Comparison of ENCODE assay signal across 10 cellular contexts in the genomic region with DNA sequence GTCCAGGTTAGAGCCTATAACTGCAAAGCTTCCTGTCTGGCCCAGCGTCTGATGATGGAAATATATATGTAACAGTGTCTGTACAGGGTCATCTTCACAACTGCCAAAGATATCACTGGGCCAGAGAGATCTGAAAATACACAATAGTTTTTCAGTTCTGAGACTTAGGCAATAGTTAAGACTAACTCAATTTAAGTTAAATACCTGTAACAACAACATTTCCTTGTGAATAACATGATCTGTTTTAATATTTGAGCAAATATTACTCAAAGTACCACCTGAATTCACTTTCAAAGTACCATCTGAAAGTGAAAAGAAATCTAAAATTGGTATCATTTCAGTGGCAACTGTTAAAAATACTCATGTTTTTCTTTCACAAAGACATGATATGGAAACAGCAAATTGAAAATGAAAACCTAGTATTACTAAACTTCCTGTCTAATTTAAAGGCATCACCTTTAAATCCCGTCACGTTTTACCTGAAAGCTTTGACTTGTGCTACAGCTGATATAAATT. TPM values are rescaled to one million over a fixed set of nuclear protein-coding genes. Genes with fewer than 3 reads are reported as not detected.
DNase-seq lines count a peak whose midpoint lies in the region; ATAC-seq and TF ChIP-seq lines count a peak whose summit lies in the region.
"Had no signal": no experiment of that assay in that cellular context is flagged by ENCODE, and none has a peak within 500 bp of the region (broad histone marks: within the 10 kb centered on the region; RNA-seq: fewer than 3 reads in every experiment).

No MANE protein-coding gene starts in this region.

- H3K4me1 Mint-ChIP-seq in Caco-2 (ENCODE audit: low read depth, unreplicated experiment) = no peaks in the 10 kb centered on the region

- H3K27ac Mint-ChIP-seq in Caco-2 (ENCODE audit: unreplicated experiment) = no peak overlapping the region

- H3K4me3 Mint-ChIP-seq in Caco-2 (ENCODE audit: unreplicated experiment) = no peak overlapping the region

- H3K36me3 ChIP-seq in GM06990 (ENCODE audit: control insufficient read depth, insufficient read depth, low read length) = peaks cover 1% of the 10 kb centered on the region
- peaks cover 0 to 13% of the 10 kb centered on the region in 2 donors for H3K36me3 ChIP-seq in adrenal gland (replicated peaks in 1 of 2)
- no peaks in the 10 kb centered on the region for H3K36me3 ChIP-seq in Caco-2 (ENCODE audit: control insufficient read depth, insufficient read depth, low read length)

- no peak for TF ChIP-seq POLR2A in adrenal gland (IDR thresholded peaks at IDR 0.05)

- H3K27me3 ChIP-seq in GM06990 (replicated peaks; ENCODE audit: control insufficient read depth, insufficient read depth, low read length) (no peaks in the 10 kb centered on the region), adrenal gland (no peaks in the 10 kb centered on the region), Caco-2 (replicated peaks; ENCODE audit: control insufficient read depth, insufficient read depth, low read length) (no peaks in the 10 kb centered on the region)

- 90 to 95% (median 91%) methylated on average over 3 of the region's 3 CpGs for WGBS in adrenal gland, 4 donors

- no TSS peak for BruUV-seq in Caco-2 (replicated peaks; lab: Mats Ljungman, UMichigan)

- H3K9me3 ChIP-seq in adrenal gland (replicated peaks in 1 of 3) (no peaks in the 10 kb centered on the region), Caco-2 (no peaks in the 10 kb centered on the region)

- H3K36me3 Mint-ChIP-seq in Caco-2 (ENCODE audit: insufficient read depth, unreplicated experiment) = peaks cover 8% of the 10 kb centered on the region

- DNase-seq in GM06990 (ENCODE audit: extremely low read depth, insufficient read length) (peak; percentile 55), cortex of kidney (lab: John Stamatoyannopoulos, UW) (no peak), adrenal gland (no peak), UCSD-AML1 (lab: John Stamatoyannopoulos, UW; ENCODE audit: unreplicated experiment) (no peak), Caco-2 (no peak)
- DNase-seq: NCI-H1417, occipital lobe had no signal

- POLR2A ChIA-PET in Caco-2 (lab: Charles Lee) = no interaction called here

- H3K9me3 Mint-ChIP-seq in Caco-2 (ENCODE audit: unreplicated experiment) = no peaks in the 10 kb centered on the region

- TF ChIP-seq CTCF in GM06990 (IDR thresholded peaks at IDR 0.05; ENCODE audit: insufficient read depth, low read length, poor library complexity, severe bottlenecking) = no peak
- TF ChIP-seq CTCF in adrenal gland (IDR thresholded peaks at IDR 0.05) = no peak
- TF ChIP-seq CTCF in Caco-2 (IDR thresholded peaks at IDR 0.05; ENCODE audit: insufficient read depth in 1 of 2, low read depth in 1 of 2, low read length in 1 of 2, severe bottlenecking in 1 of 2, unreplicated experiment in 1 of 2) = no peak

- H3K27me3 Mint-ChIP-seq in Caco-2 (ENCODE audit: insufficient read depth, unreplicated experiment) = no peaks in the 10 kb centered on the region

- ATAC-seq in GM19025 (IDR thresholded peaks at IDR 0.05; ENCODE audit: low read depth, unreplicated experiment) (peak; percentile 67), HG02588 (IDR thresholded peaks at IDR 0.05; ENCODE audit: unreplicated experiment) (peak; percentile 78), HG03342 (IDR thresholded peaks at IDR 0.05; ENCODE audit: unreplicated experiment) (peak; percentile 83)

- no peaks in the 10 kb centered on the region for H3K4me1 ChIP-seq in adrenal gland (replicated peaks in 1 of 2)
- peaks cover 8% of the 10 kb centered on the region for H3K4me1 ChIP-seq in Caco-2

- intact Hi-C loops in adrenal gland (cut with DNase I) = no loop called here
- intact Hi-C loops in Caco-2 (cut with micrococcal nuclease; ENCODE audit: unreplicated experiment) = loop anchor here (10.0 kb wide), 1 partner anchor 55 kb away; no protein-coding TSS in a partner anchor

- H3K27ac ChIP-seq in adrenal gland = no peak overlapping the region

- H3K4me3 ChIP-seq in GM06990 (replicated peaks; ENCODE audit: low read depth, low read length) (no peak overlapping the region), adrenal gland (no peak overlapping the region), Caco-2 (ENCODE audit: low read depth, low read length) (no peak overlapping the region)

- CTCF ChIA-PET in Caco-2 (lab: Charles Lee) = interaction anchor here (0.6 kb wide), 1 partner anchor 145 kb away, joined by 4 read pairs; no protein-coding TSS in a partner anchor

RNA-seq across cellular contexts. Expression of a gene that starts 9.6 kb away (rescaled TPM):
- total RNA-seq in adrenal gland = not detected
- not detected for polyA plus RNA-seq in adrenal gland
- 0.21 TPM in 1 of 2 replicates, not detected in the other for total RNA-seq in Caco-2 (2022)
- total RNA-seq: occipital lobe had no signal

RNA-seq across cellular contexts. Expression of a gene that starts 16.5 kb away (rescaled TPM):
- total RNA-seq in adrenal gland (1 to 10 TPM in 3 of 8 donors, under 1 TPM in 1, not detected in 4; 0.15 to 3.3 (median 2.3) TPM), Caco-2 (2022) (1.7 and 2.6 TPM in 2 replicates)
- 1 to 10 TPM in 2 of 3 donors, under 1 TPM in 1; 0.77 to 3.0 (median 1.3) TPM for polyA plus RNA-seq in adrenal gland
